In the genomic region with DNA sequence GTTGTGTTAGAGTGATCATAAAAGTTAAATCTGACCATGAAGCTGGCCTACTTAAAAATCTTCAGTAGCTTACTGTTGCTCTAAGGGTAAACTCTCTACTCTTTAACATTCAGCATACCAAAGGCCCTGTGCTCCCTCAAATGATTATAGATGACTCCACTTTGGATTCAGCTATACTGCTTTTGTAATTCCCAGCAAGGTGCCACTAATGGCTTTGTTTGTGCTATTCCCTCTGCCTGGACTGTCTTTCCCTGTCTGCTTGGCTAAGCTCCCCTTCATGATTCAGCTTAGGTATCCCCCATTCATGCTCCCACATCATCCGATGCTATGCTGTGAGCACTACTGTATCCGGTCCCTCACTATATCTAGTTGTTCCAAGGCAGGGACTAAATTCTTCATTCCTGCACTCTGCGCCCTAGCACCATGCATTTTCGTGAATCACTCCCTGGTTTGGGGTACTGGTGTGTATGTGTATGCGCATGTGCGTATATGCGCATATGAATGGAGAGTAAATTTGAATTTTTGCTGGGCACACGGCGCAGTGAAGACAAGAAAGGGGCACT, we compare ENCODE assay signal across 7 cellular contexts. TPM values are rescaled to one million over a fixed set of nuclear protein-coding genes. Genes with fewer than 3 reads are reported as not detected.
DNase-seq lines count a peak whose midpoint lies in the region; ATAC-seq, FAIRE-seq and TF ChIP-seq lines count a peak whose summit lies in the region.

No MANE protein-coding gene starts in this region.

- no peaks in the 10 kb centered on the region; the same call in 1 of the 2 replicates for H4K20me1 ChIP-seq in HepG2 (ENCODE audit: insufficient read depth, low read length)

- no peak for FAIRE-seq in HepG2 (lab: Jason Lieb, UNC)

- no peaks in the 10 kb centered on the region for H3K9me3 ChIP-seq in HepG2 (ENCODE audit: low read length)
- no peaks in the 10 kb centered on the region for H3K9me3 ChIP-seq in tibial artery

- CTCF ChIA-PET in HepG2 (lab: Yijun Ruan, JAX; ENCODE audit: low intra/inter-chr PET ratio, low total read pairs) = no interaction called here

- H3K36me3 Mint-ChIP-seq in brain = peaks cover 18% of the 10 kb centered on the region

- peaks cover 0 to 6% (median 0%) of the 10 kb centered on the region in 5 experiments for H3K9me3 Mint-ChIP-seq in brain

- no peak for TF ChIP-seq RAD21 in HepG2 (CRISPR knock-in tag; IDR thresholded peaks at IDR 0.05)

- H3K9ac ChIP-seq in HepG2 (ENCODE audit: insufficient read depth, low read depth, low read length) = peak overlapping the region; percentile 75

- H3K36me3 ChIP-seq in HepG2 (replicated peaks in 1 of 2; ENCODE audit: control insufficient read depth in 1 of 2, insufficient read depth in 2 of 2, low read length in 2 of 2) = 0 out of 5 replicates have a peak, but pooled peaks cover 0 to 10% of the 10 kb centered on the region in 2 experiments
- H3K36me3 ChIP-seq in tibial artery = peaks cover 0 to 7% (median 5%) of the 10 kb centered on the region in 3 donors

- no peak for TF ChIP-seq POLR2A in HepG2 (IDR thresholded peaks at IDR 0.05; ENCODE audit: insufficient read depth in 1 of 2, low read depth in 2 of 2, low read length in 2 of 2)

- BruUV-seq in HepG2 (replicated peaks; lab: Mats Ljungman, UMichigan) = no TSS peak

- intact Hi-C loops in HepG2 (cut with micrococcal nuclease; ENCODE audit: unreplicated experiment) = loop anchor here (5.0 kb wide), 1 partner anchor 80 kb away; no protein-coding TSS in a partner anchor
- intact Hi-C loops in tibial artery (cut with DNase I; ENCODE audit: low total_unique reads) = no loop called here

- peak overlapping the region; percentile 85 for H3K4me2 ChIP-seq in HepG2 (ENCODE audit: low read depth, low read length)

- H3K27ac ChIP-seq in HepG2 (ENCODE audit: extremely low read length, insufficient read depth, low read length) = peak overlapping the region; percentile 83
- H3K27ac ChIP-seq in tibial artery = peak overlapping the region; percentile 83 to 86

- H3K4me3 Mint-ChIP-seq in brain = peak overlapping the region; percentile 89 to 93 (median 91)

- H3K27me3 ChIP-seq in HepG2 (ENCODE audit: control insufficient read depth in 1 of 2, insufficient read depth in 2 of 2, low read length in 2 of 2) (no peaks in the 10 kb centered on the region), tibial artery (no peaks in the 10 kb centered on the region)

- no peak for TF ChIP-seq EP300 in HepG2 (IDR thresholded peaks at IDR 0.05; ENCODE audit: low read depth in 2 of 2, low read length in 2 of 2)
- TF ChIP-seq EP300 in HepG2 (CRISPR knock-in tag; IDR thresholded peaks at IDR 0.05; ENCODE audit: borderline replicate concordance) = no peak

- peak; percentile 61 for ATAC-seq in GM19455 (IDR thresholded peaks at IDR 0.05; ENCODE audit: unreplicated experiment)
- ATAC-seq in HG03457 (IDR thresholded peaks at IDR 0.05; ENCODE audit: unreplicated experiment) = peak; percentile 35
- peak; percentile 78 for ATAC-seq in HepG2

- 0% methylated on average over 7 of the region's 9 CpGs for WGBS in HepG2 (ENCODE audit: low lambda C conversion rate)

- peaks cover 10% of the 10 kb centered on the region for H3K27me3 Mint-ChIP-seq in brain

- peaks cover 34% of the 10 kb centered on the region for H3K4me1 Mint-ChIP-seq in brain

- POLR2A ChIA-PET in HepG2 (lab: Yijun Ruan, JAX) = interaction anchor here (2.0 to 3.3 kb wide), 2 partner anchors 11 to 16 kb away, joined by 5 to 42 read pairs; no protein-coding TSS in a partner anchor

- in situ Hi-C loops in HepG2 (cut with HindIII; ENCODE audit: extremely low pct_ligation_motif_present, low pct_unique_long_range_greater_than_20kb) = loop anchor here (25.0 kb wide), 1 partner anchor 90 kb away; no protein-coding TSS in a partner anchor

- peaks cover 22% of the 10 kb centered on the region for H3K4me1 ChIP-seq in HepG2 (ENCODE audit: insufficient read depth, low read length)
- peaks cover 0 to 27% (median 2%) of the 10 kb centered on the region in 4 donors for H3K4me1 ChIP-seq in tibial artery

- no peak for DNase-seq in HepG2 (ENCODE audit: low spot score)
- DNase-seq in tibial artery = peak in 1 of 2 donors; percentile 17
- DNase-seq in inferior parietal cortex (ENCODE audit: extremely low spot score) = no peak
- no peak for DNase-seq in SIG-M5 (lab: John Stamatoyannopoulos, UW)

- peak overlapping the region; percentile 70 to 74 (median 71); a peak in 5 of 6 replicates for H3K4me3 ChIP-seq in HepG2 (replicated peaks in 1 of 3; ENCODE audit: insufficient read depth in 1 of 3, low read depth in 2 of 3, low read length in 3 of 3)
- peak overlapping the region; percentile 70 to 73 for H3K4me3 ChIP-seq in tibial artery

- peak overlapping the region; percentile 33 for H2AFZ ChIP-seq in HepG2 (ENCODE audit: low read length)

- peaks cover 18% of the 10 kb centered on the region for H3K79me2 ChIP-seq in HepG2 (ENCODE audit: insufficient read depth, low read length)

- H3K27ac Mint-ChIP-seq in brain = peak overlapping the region; percentile 98 to 99 (median 99)

- no peak for TF ChIP-seq CTCF in brain (conservative IDR thresholded peaks at IDR 0.05)
- no peak for TF ChIP-seq CTCF in HepG2 (CRISPR knock-in tag; IDR thresholded peaks at IDR 0.05)
- no peak for TF ChIP-seq CTCF in tibial artery (IDR thresholded peaks at IDR 0.05)

TF ChIP-seq in HepG2, 621 proteins besides CTCF, POLR2A, EP300 and RAD21:
- TF ChIP-seq ZNF605 (CRISPR knock-in tag; IDR thresholded peaks at IDR 0.05) = 0 out of 2 replicates have a peak, but pooled peaks have one; percentile 8
- TF ChIP-seq RCOR2 (CRISPR knock-in tag; IDR thresholded peaks at IDR 0.05) = no peak

RNA-seq across cellular contexts. Expression of a gene that starts 0.5 kb away (rescaled TPM):
- polyA plus RNA-seq in brain (ENCODE audit: insufficient read depth, low read depth, low replicate concordance) = 10.2 TPM
- total RNA-seq in HepG2 (2016; rRNA removed; fragmentation: Illumina TruSeq; extraction: Trizol) = 24.7 and 43.4 TPM in 2 replicates
- 4.4 and 4.7 TPM in 2 replicates for total RNA-seq in HepG2 (2016; cell fraction: cytosol; rRNA removed; fragmentation: Illumina TruSeq; extraction: Trizol; ENCODE audit: low read depth)
- 26.3 and 44.5 TPM in 2 replicates for total RNA-seq in HepG2 (2016; cell fraction: insoluble cytoplasmic fraction; rRNA removed; fragmentation: Illumina TruSeq; extraction: Trizol)
- total RNA-seq in HepG2 (2016; cell fraction: membrane; rRNA removed; fragmentation: Illumina TruSeq; extraction: Trizol) = 7.1 and 7.5 TPM in 2 replicates
- 13.4 and 16.7 TPM in 2 replicates for total RNA-seq in HepG2 (2016; cell fraction: nucleus; rRNA removed; fragmentation: Illumina TruSeq; extraction: Trizol)
- 22.2 and 22.8 TPM in 2 replicates for polyA plus RNA-seq in HepG2 (2011; rRNA removed)
- 16.4 and 23.1 TPM in 2 replicates for polyA plus RNA-seq in HepG2 (2011; cell fraction: cytosol; rRNA removed)
- 6.7 and 9.0 TPM in 2 replicates for polyA plus RNA-seq in HepG2 (2011; cell fraction: nucleus; rRNA removed)
- polyA plus RNA-seq in HepG2 (2012) = 38.3 and 44.2 TPM in 2 replicates
- polyA plus RNA-seq in HepG2 (2016; cell fraction: cytosol; fragmentation: Illumina TruSeq; extraction: Trizol; ENCODE audit: low read depth) = 6.5 TPM in 2 replicates
- polyA plus RNA-seq in HepG2 (2016; cell fraction: insoluble cytoplasmic fraction; fragmentation: Illumina TruSeq; extraction: Trizol; ENCODE audit: low read depth) = 76.8 and 85.6 TPM in 2 replicates
- 7.2 and 10.0 TPM in 2 replicates for polyA plus RNA-seq in HepG2 (2016; cell fraction: membrane; fragmentation: Illumina TruSeq; extraction: Trizol; ENCODE audit: low read depth)
- 28.3 and 28.6 TPM in 2 replicates for polyA plus RNA-seq in HepG2 (2016; cell fraction: nucleus; fragmentation: Illumina TruSeq; extraction: Trizol; ENCODE audit: insufficient read depth, low read depth)
- 20.6 TPM in 1 of 2 replicates, not detected in the other for polyA minus RNA-seq in HepG2 (2011; rRNA and poly(A)+ RNA removed; ENCODE audit: low replicate concordance)
- polyA minus RNA-seq in HepG2 (2011; cell fraction: cytosol; rRNA and poly(A)+ RNA removed) = 10.9 and 12.7 TPM in 2 replicates
- polyA minus RNA-seq in HepG2 (2011; cell fraction: nucleus; rRNA and poly(A)+ RNA removed) = 6.2 and 7.6 TPM in 2 replicates
